Comparison of ENCODE assay signal across 25 cellular contexts in the genomic region with DNA sequence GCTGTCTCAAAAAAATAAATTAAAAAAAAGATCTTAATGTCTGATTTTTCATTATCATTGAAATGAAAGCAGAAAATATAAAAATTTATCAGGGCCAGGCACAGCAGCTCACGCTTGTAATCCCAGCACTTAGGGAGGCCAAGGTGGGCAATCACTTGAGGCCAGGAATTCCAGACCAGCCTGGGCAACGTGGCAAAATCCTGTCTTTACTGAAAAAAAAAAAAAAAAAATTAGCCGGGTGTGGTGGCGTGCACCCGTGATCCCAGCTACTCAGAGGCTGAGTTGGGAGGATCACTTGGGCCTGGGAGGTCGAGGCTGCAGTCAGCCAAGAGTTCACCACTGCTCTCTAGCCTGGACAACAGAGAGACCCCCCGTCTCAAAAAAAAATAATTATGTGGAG.
"Had no signal": no experiment of that assay in that cellular context is flagged by ENCODE, and none has a peak within 500 bp of the region (broad histone marks: within the 10 kb centered on the region; RNA-seq: fewer than 3 reads in every experiment).

No MANE protein-coding gene starts in this region.

- H3K36me3 ChIP-seq: SJSA1 had no signal

- H3K27ac ChIP-seq: PC-9, SJSA1 had no signal

- DNase-seq: activated CD4-positive, alpha-beta T cell treated with anti-CD3 and anti-CD28 coated beads, Interleukin-2, amount 10 ng/mL, durations not matched to agents 24 days and 14 days; activated CD4-positive, alpha-beta T cell treated with anti-CD3 and anti-CD28 coated beads, Interleukin-2, amount 50 U/mL, for 4 hours; activated CD8-positive, alpha-beta T cell treated with anti-CD3 and anti-CD28 coated beads for 36 hours; activated gamma-delta T cell treated with Interleukin-2 at 50 U/mL for 16 hours; activated naive CD4-positive, alpha-beta T cell treated with anti-CD3 and anti-CD28 coated beads for 36 hours; activated T-cell treated with anti-CD3 and anti-CD28 coated beads for 4 hours; activated T-cell treated with anti-CD3 and anti-CD28 coated beads, Interleukin-2, amount 50 U/mL, for 4 hours; anterior cingulate cortex; caudate nucleus; cerebellar nuclear complex; NCI-H1105; NCI-H1436; NCI-H1694 treated with DMSO at 0.1 percent for 48 hours; NCI-H2029; NCI-H345; NCI-H524 treated with DMSO at 0.1 percent for 48 hours; NK-92 treated with Interleukin-12 subunit alpha and Interleukin-12 subunit beta, amount 100 ng/mL, for 24 hours; PC-9; SK-N-SH had no signal

- H3K4me1 Mint-ChIP-seq: brain had no signal

- ATAC-seq: activated CD8-positive, alpha-beta T cell treated with anti-CD3 and anti-CD28 coated beads for 36 hours; activated naive CD4-positive, alpha-beta T cell treated with anti-CD3 and anti-CD28 coated beads, Interleukin-2, amount 50 U/mL, for 72 hours; activated T-cell treated with anti-CD3 and anti-CD28 coated beads, Interleukin-2, amount 50 U/mL, for 4 hours had no signal

- H3K27me3 ChIP-seq: SJSA1 had no signal

- H3K4me3 Mint-ChIP-seq: activated CD4-positive, alpha-beta T cell treated with anti-CD3 and anti-CD28 coated beads, Interleukin-2, amount 10 ng/mL, durations not matched to agents 24 days and 14 days; activated CD8-positive, alpha-beta T cell treated with anti-CD3 and anti-CD28 coated beads for 36 hours; activated naive CD4-positive, alpha-beta T cell treated with anti-CD3 and anti-CD28 coated beads for 36 hours; activated T-cell treated with anti-CD3 and anti-CD28 coated beads, Interleukin-2, amount 50 U/mL, for 4 hours; activated T-helper 1 cell treated with anti-CD3 and anti-CD28 coated beads, Interleukin-12 subunit alpha, Interleukin-12 subunit beta, Interleukin-2, Interleukin-4 antibody, amounts not matched to agents 30 ng/mL and 10 ng/mL and 1 ng/mL, durations not matched to agents 14 hours and 24 hours and 36 hours; brain; T-helper 1 cell treated with Interleukin-12 subunit alpha and Interleukin-12 subunit beta and Interleukin-4 antibody, amounts not matched to agents 30 μg/mL and 1 μg/mL, for 36 hours; T-helper 2 cell treated with Interferon-gamma antibody and Interleukin-4, amounts not matched to agents 5 μg/mL and 100 μg/mL, for 36 hours had no signal

- H3K27me3 Mint-ChIP-seq: activated CD4-positive, alpha-beta T cell treated with anti-CD3 and anti-CD28 coated beads, Interleukin-2, amount 10 ng/mL, durations not matched to agents 24 days and 14 days; activated CD8-positive, alpha-beta T cell treated with anti-CD3 and anti-CD28 coated beads for 36 hours; brain had no signal

- H3K4me3 ChIP-seq: PC-9, SJSA1 had no signal

- H3K9me3 ChIP-seq: SJSA1, SK-N-SH had no signal

- H3K27ac Mint-ChIP-seq: activated CD4-positive, alpha-beta T cell treated with anti-CD3 and anti-CD28 coated beads, Interleukin-2, amount 10 ng/mL, durations not matched to agents 24 days and 14 days; activated CD8-positive, alpha-beta T cell treated with anti-CD3 and anti-CD28 coated beads for 36 hours; activated naive CD4-positive, alpha-beta T cell treated with anti-CD3 and anti-CD28 coated beads for 36 hours; activated naive CD4-positive, alpha-beta T cell treated with anti-CD3 and anti-CD28 coated beads, Interleukin-2, amount 50 U/mL, for 72 hours; activated T-helper 1 cell treated with anti-CD3 and anti-CD28 coated beads, Interleukin-12 subunit alpha, Interleukin-12 subunit beta, Interleukin-2, Interleukin-4 antibody, amounts not matched to agents 30 ng/mL and 10 ng/mL and 1 ng/mL, durations not matched to agents 14 hours and 24 hours and 36 hours; brain; T-helper 1 cell treated with Interleukin-12 subunit alpha and Interleukin-12 subunit beta and Interleukin-4 antibody, amounts not matched to agents 30 μg/mL and 1 μg/mL, for 36 hours; T-helper 2 cell treated with Interferon-gamma antibody and Interleukin-4, amounts not matched to agents 5 μg/mL and 100 μg/mL, for 36 hours had no signal

- H3K9me3 Mint-ChIP-seq: activated CD4-positive, alpha-beta T cell treated with anti-CD3 and anti-CD28 coated beads, Interleukin-2, amount 10 ng/mL, durations not matched to agents 24 days and 14 days; activated CD8-positive, alpha-beta T cell treated with anti-CD3 and anti-CD28 coated beads for 36 hours; activated naive CD4-positive, alpha-beta T cell treated with anti-CD3 and anti-CD28 coated beads for 36 hours; activated naive CD4-positive, alpha-beta T cell treated with anti-CD3 and anti-CD28 coated beads, Interleukin-2, amount 50 U/mL, for 72 hours; activated T-cell treated with anti-CD3 and anti-CD28 coated beads, Interleukin-2, amount 50 U/mL, for 4 hours; activated T-helper 1 cell treated with anti-CD3 and anti-CD28 coated beads, Interleukin-12 subunit alpha, Interleukin-12 subunit beta, Interleukin-2, Interleukin-4 antibody, amounts not matched to agents 30 ng/mL and 10 ng/mL and 1 ng/mL, durations not matched to agents 14 hours and 24 hours and 36 hours; brain; T-helper 1 cell treated with Interleukin-12 subunit alpha and Interleukin-12 subunit beta and Interleukin-4 antibody, amounts not matched to agents 30 μg/mL and 1 μg/mL, for 36 hours; T-helper 2 cell treated with Interferon-gamma antibody and Interleukin-4, amounts not matched to agents 5 μg/mL and 100 μg/mL, for 36 hours had no signal

- H3K36me3 Mint-ChIP-seq: activated naive CD4-positive, alpha-beta T cell treated with anti-CD3 and anti-CD28 coated beads, Interleukin-2, amount 50 U/mL, for 72 hours; brain had no signal
